In genomic region chr2:74457129-74457548, GRCh38 we compare ENCODE assay signal across 8 cellular contexts. TPM values are rescaled to one million over a fixed set of nuclear protein-coding genes. Genes with fewer than 3 reads are reported as not detected.
DNase-seq lines count a peak whose midpoint lies in the region; ATAC-seq, FAIRE-seq and TF ChIP-seq lines count a peak whose summit lies in the region.

No MANE protein-coding gene starts in this region.

- H3K27ac ChIP-seq in Peyer's patch (peak overlapping the region; percentile 98 to 99 (median 98)), esophagus squamous epithelium (peak overlapping the region; percentile 94 to 99 (median 98)), psoas muscle (peak overlapping the region; percentile 87)

- H3K27me3 ChIP-seq in Peyer's patch (no peaks in the 10 kb centered on the region), esophagus squamous epithelium (no peaks in the 10 kb centered on the region), psoas muscle (ENCODE audit: insufficient read depth in 3 of 3, low read length in 2 of 3) (no peaks in the 10 kb centered on the region)

- TF ChIP-seq POLR2A in Peyer's patch (IDR thresholded peaks at IDR 0.05) (no peak), esophagus squamous epithelium (IDR thresholded peaks at IDR 0.05) (no peak)

- ATAC-seq in psoas muscle, result no peak
- no peak for ATAC-seq in GM18502 (IDR thresholded peaks at IDR 0.05; ENCODE audit: poor library complexity, unreplicated experiment)

- in situ Hi-C loops in GM13976 (cut with MboI; ENCODE audit: low sequenced_read_pairs, unreplicated experiment), result no loop called here

- H3K4me3 ChIP-seq in Peyer's patch (peak overlapping the region; percentile 67 to 88 (median 76)), esophagus squamous epithelium (peak overlapping the region; percentile 52 to 84 (median 72)), psoas muscle (peak overlapping the region; percentile 86)

- FAIRE-seq in GM19239 (lab: Jason Lieb, UNC), result no peak

- peak; percentile 34 for DNase-seq in DMS 273 treated with DMSO at 0.1 percent for 48 hours (lab: John Stamatoyannopoulos, UW)
- DNase-seq in DMS 273 (lab: John Stamatoyannopoulos, UW; ENCODE audit: unreplicated experiment), result no peak
- no peak for DNase-seq in Peyer's patch
- no peak for DNase-seq in esophagus squamous epithelium (lab: John Stamatoyannopoulos, UW)
- no peak for DNase-seq in psoas muscle
- no peak for DNase-seq in GM19239 (ENCODE audit: insufficient read length, low spot score)
- no peak for DNase-seq in GM13976 (ENCODE audit: low spot score)

- 1 to 2% methylated on average over 7 to 8 of the region's 27 CpGs for WGBS in esophagus squamous epithelium, 2 donors
- 3 to 5% (median 4%) methylated on average over 24 to 27 of the region's 27 CpGs for WGBS in psoas muscle, 3 donors

- H3K9me3 ChIP-seq in Peyer's patch (no peaks in the 10 kb centered on the region), esophagus squamous epithelium (no peaks in the 10 kb centered on the region), psoas muscle (no peaks in the 10 kb centered on the region)

- TF ChIP-seq CTCF in Peyer's patch (IDR thresholded peaks at IDR 0.05), result no peak
- TF ChIP-seq CTCF in esophagus squamous epithelium (IDR thresholded peaks at IDR 0.05), result no peak
- TF ChIP-seq CTCF in psoas muscle (IDR thresholded peaks at IDR 0.05), result no peak
- no peak for TF ChIP-seq CTCF in GM13976 (IDR thresholded peaks at IDR 0.05; ENCODE audit: borderline replicate concordance, control extremely low read depth, extremely low read depth, insufficient read depth, missing control alignments)

- peaks cover 0 to 13% (median 0%) of the 10 kb centered on the region in 3 donors for H3K36me3 ChIP-seq in Peyer's patch
- H3K36me3 ChIP-seq in esophagus squamous epithelium, result peaks cover 0 to 17% (median under 1%) of the 10 kb centered on the region in 3 donors
- peaks cover 0 to 26% of the 10 kb centered on the region in 2 donors for H3K36me3 ChIP-seq in psoas muscle (ENCODE audit: insufficient read depth in 1 of 2, low read depth in 1 of 2)

- H3K4me1 ChIP-seq in Peyer's patch (peaks cover 6 to 33% (median 12%) of the 10 kb centered on the region in 4 donors), esophagus squamous epithelium (peaks cover 32 to 51% (median 32%) of the 10 kb centered on the region in 3 donors), psoas muscle (peaks cover 26% of the 10 kb centered on the region)

- intact Hi-C loops in esophagus squamous epithelium (cut with DNase I) (no loop called here), psoas muscle (cut with DNase I) (loop anchor here in 1 of 2 donors (2.0 kb wide), 1 partner anchor 720 kb away; the partner anchor contains the start of gene TPRKB)

RNA-seq across cellular contexts. Expression of gene WBP1, which starts 1.1 kb away (rescaled TPM):
- 10 to 100 TPM; 46.2 to 81.3 (median 59.9) TPM for total RNA-seq in Peyer's patch
- 10 to 100 TPM; 14.2 to 34.1 (median 25.3) TPM for total RNA-seq in esophagus squamous epithelium
- total RNA-seq in psoas muscle, result 10 to 100 TPM; 21.6 to 41.3 (median 23.4) TPM
- 10 to 100 TPM; 19.4 to 26.2 (median 24.7) TPM for polyA plus RNA-seq in psoas muscle

RNA-seq across cellular contexts. Expression of gene INO80B, which starts 2.3 kb away (rescaled TPM):
- total RNA-seq in Peyer's patch (10 to 100 TPM in 3 of 4 donors, 1 to 10 TPM in 1; 5.4 to 83.3 (median 41.8) TPM), esophagus squamous epithelium (10 to 100 TPM in 3 of 4 donors, 1 to 10 TPM in 1; 5.4 to 41.9 (median 20.3) TPM), psoas muscle (10 to 100 TPM; 23.6 to 39.0 (median 28.6) TPM)
- polyA plus RNA-seq in psoas muscle, result 10 to 100 TPM; 29.1 to 61.1 (median 41.7) TPM

RNA-seq across cellular contexts. Expression of gene MOGS, which starts 8.0 kb away (rescaled TPM):
- total RNA-seq in Peyer's patch (100 to 1,000 TPM in 1 of 4 donors, 10 to 100 TPM in 3; 55.3 to 122 (median 85.9) TPM), esophagus squamous epithelium (10 to 100 TPM; 29.3 to 37.4 (median 33.9) TPM), psoas muscle (10 to 100 TPM; 17.1 to 26.4 (median 24.2) TPM)
- polyA plus RNA-seq in psoas muscle, result 10 to 100 TPM; 19.8 to 38.8 (median 25.2) TPM

RNA-seq across cellular contexts. Expression of gene MRPL53, which starts 15.3 kb away (rescaled TPM):
- 10 to 100 TPM; 17.8 to 23.8 (median 20.0) TPM for total RNA-seq in Peyer's patch
- 10 to 100 TPM; 10.7 to 25.2 (median 22.1) TPM for total RNA-seq in esophagus squamous epithelium
- total RNA-seq in psoas muscle, result 100 to 1,000 TPM; 118 to 157 (median 138) TPM
- 10 to 100 TPM; 63.7 to 90.0 (median 63.9) TPM for polyA plus RNA-seq in psoas muscle

RNA-seq across cellular contexts. Expression of gene RTKN, which starts 15.4 kb away (rescaled TPM):
- total RNA-seq in Peyer's patch (10 to 100 TPM; 46.2 to 99.9 (median 75.7) TPM), esophagus squamous epithelium (10 to 100 TPM; 20.2 to 37.8 (median 27.9) TPM), psoas muscle (10 to 100 TPM in 2 of 4 donors, 1 to 10 TPM in 2; 6.0 to 18.8 (median 9.0) TPM)
- polyA plus RNA-seq in psoas muscle, result 10 to 100 TPM in 1 of 3 donors, 1 to 10 TPM in 2; 3.1 to 12.1 (median 6.6) TPM
